In genomic region chr1:182587666-182588438, GRCh38 we compare ENCODE assay signal across 8 cellular contexts. TPM values are rescaled to one million over a fixed set of nuclear protein-coding genes. Genes with fewer than 3 reads are reported as not detected.
A peak's percentile ranks its signal among the peaks of the same experiment; 100 is the strongest.
DNase-seq lines count a peak whose midpoint lies in the region; ATAC-seq and TF ChIP-seq lines count a peak whose summit lies in the region.

No MANE protein-coding gene starts in this region.

- intact Hi-C loops in gastrocnemius medialis (cut with DNase I; ENCODE audit: low total_unique reads): no loop called here

- peak; percentile 27 for ATAC-seq in GM18511 (IDR thresholded peaks at IDR 0.05; ENCODE audit: unreplicated experiment)
- ATAC-seq in gastrocnemius medialis: no peak
- no peak for ATAC-seq in GM21723 (IDR thresholded peaks at IDR 0.05; ENCODE audit: unreplicated experiment)

- H3K27me3 ChIP-seq in NT2/D1 (ENCODE audit: insufficient read depth, insufficient read length): no peaks in the 10 kb centered on the region
- no peaks in the 10 kb centered on the region for H3K27me3 ChIP-seq in gastrocnemius medialis

- in situ Hi-C loops in gastrocnemius medialis (cut with MboI; ENCODE audit: low sequenced_read_pairs in 4 of 4): loop anchor here in 2 of 4 donors (10.0 to 25.0 kb wide), 2 partner anchors 501 to 503 kb away; no protein-coding TSS in a partner anchor

- H3K36me3 ChIP-seq in NT2/D1 (ENCODE audit: insufficient read depth, insufficient read length, low read length): no peaks in the 10 kb centered on the region
- H3K36me3 ChIP-seq in gastrocnemius medialis: no peaks in the 10 kb centered on the region

- TF ChIP-seq CTCF in epithelial cell of proximal tubule (conservative IDR thresholded peaks at IDR 0.05; ENCODE audit: low read depth, low read length) (no peak), gastrocnemius medialis (IDR thresholded peaks at IDR 0.05 in 4 of 5, conservative IDR thresholded peaks at IDR 0.05 in 1 of 5) (no peak)

- TF ChIP-seq POLR2A in gastrocnemius medialis (IDR thresholded peaks at IDR 0.05): no peak

- H3K4me3 ChIP-seq in NT2/D1 (ENCODE audit: insufficient read length, low read depth): peak overlapping the region; percentile 52
- peak overlapping the region; percentile 73 for H3K4me3 ChIP-seq in epithelial cell of proximal tubule (ENCODE audit: low read depth, low read length)
- H3K4me3 ChIP-seq in gastrocnemius medialis: peak overlapping the region; percentile 65 to 77 (median 68)

- peak overlapping the region in 2 of 4 donors; percentile 76 to 84 for H3K27ac ChIP-seq in gastrocnemius medialis

- H3K9ac ChIP-seq in NT2/D1 (ENCODE audit: insufficient read length, low read depth): no peak overlapping the region

- peaks cover 4% of the 10 kb centered on the region for H3K4me1 ChIP-seq in NT2/D1 (ENCODE audit: insufficient read depth, insufficient read length)
- H3K4me1 ChIP-seq in gastrocnemius medialis: no peaks in the 10 kb centered on the region

- DNase-seq in NT2/D1 (ENCODE audit: low read depth, low spot score) (no peak), epithelial cell of proximal tubule (ENCODE audit: low read depth) (no peak), gastrocnemius medialis (no peak), cortex of kidney (lab: John Stamatoyannopoulos, UW) (no peak), germinal center (ENCODE audit: low spot score) (no peak)
- DNase-seq in activated CD4-positive, CD25-positive, alpha-beta regulatory T cell (lab: John Stamatoyannopoulos, UW): no peak

- H3K9me3 ChIP-seq in NT2/D1 (ENCODE audit: insufficient read depth, low read length) (no peaks in the 10 kb centered on the region), gastrocnemius medialis (no peaks in the 10 kb centered on the region)

RNA-seq across cellular contexts. Expression of gene RNASEL, which starts 1.2 kb away (rescaled TPM):
- 1.7 and 2.5 TPM in 2 replicates for total RNA-seq in epithelial cell of proximal tubule
- 1 to 10 TPM in 3 of 4 donors, under 1 TPM in 1; 0.51 to 4.4 (median 2.4) TPM for total RNA-seq in gastrocnemius medialis

RNA-seq across cellular contexts. Expression of gene RGS16, which starts 16.3 kb away (rescaled TPM):
- total RNA-seq in epithelial cell of proximal tubule: 0.36 and 0.81 TPM in 2 replicates
- under 1 TPM in 3 of 4 donors, not detected in 1; 0.41 to 0.98 (median 0.52) TPM for total RNA-seq in gastrocnemius medialis
